In the genomic region with DNA sequence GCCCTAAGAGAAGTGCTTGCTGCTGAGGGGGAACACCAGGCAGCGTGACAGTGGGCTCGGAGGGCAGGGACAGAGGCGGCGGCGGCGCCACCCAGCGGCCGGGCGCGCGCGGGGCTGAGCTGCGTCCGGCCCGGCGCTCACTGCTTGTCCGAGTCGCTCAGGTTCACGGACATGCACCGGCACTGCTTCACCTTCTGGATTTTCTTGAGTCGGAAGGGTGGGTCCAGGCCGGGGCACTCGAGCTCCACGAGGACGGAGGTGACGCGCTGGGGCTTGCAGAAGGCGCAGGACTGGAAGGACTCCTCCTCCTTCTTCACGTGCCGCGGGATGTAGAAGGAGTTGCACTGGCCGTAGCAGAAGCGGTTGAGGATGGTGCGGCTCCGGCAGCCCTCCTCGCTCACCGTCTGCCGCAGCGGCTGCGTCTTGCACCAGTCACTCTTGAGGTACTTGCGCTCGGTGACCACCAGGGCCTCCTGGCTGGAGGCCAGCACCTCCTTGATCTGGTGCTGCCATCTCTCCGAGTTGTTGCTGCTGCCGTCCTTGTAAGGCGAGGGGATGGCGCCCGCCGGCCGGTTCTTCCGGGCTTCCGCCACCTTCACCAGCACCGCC, we compare ENCODE assay signal across 9 cellular contexts.
DNase-seq lines count a peak whose midpoint lies in the region; TF ChIP-seq lines count a peak whose summit lies in the region.
"Had no signal": no experiment of that assay in that cellular context is flagged by ENCODE, and none has a peak within 500 bp of the region (broad histone marks: within the 10 kb centered on the region; RNA-seq: fewer than 3 reads in every experiment).

No MANE protein-coding gene starts in this region.

- H3K9me3 Mint-ChIP-seq in activated CD4-positive, alpha-beta memory T cell treated with anti-CD3 and anti-CD28 coated beads, Interleukin-2, amount 10 ng/mL, durations not matched to agents 7 days and 5 days = peaks cover 6% of the 10 kb centered on the region

- DNase-seq in NCI-H510A (lab: John Stamatoyannopoulos, UW) (peak; percentile 7), NCI-H510A treated with DMSO at 0.1 percent for 48 hours (lab: John Stamatoyannopoulos, UW) (no peak), fibroblast of villous mesenchyme (ENCODE audit: low read depth) (peak; percentile 40), retinal pigment epithelial cell (ENCODE audit: low read depth) (peak; percentile 31), NCI-H187 treated with DMSO at 0.1 percent for 48 hours (lab: John Stamatoyannopoulos, UW) (no peak), GM23248 (no peak), DMS79 (lab: John Stamatoyannopoulos, UW) (no peak)
- peak; percentile 18 for DNase-seq in activated CD4-positive, alpha-beta memory T cell treated with anti-CD3 and anti-CD28 coated beads, Interleukin-2, amount 10 ng/mL, durations not matched to agents 7 days and 5 days
- DNase-seq: SJCRH30 had no signal

- H3K9me3 ChIP-seq in GM23248 (ENCODE audit: low read depth) = no peaks in the 10 kb centered on the region
- H3K9me3 ChIP-seq: SJCRH30 had no signal

- 93 to 96% methylated on average over 40 to 52 of the region's 52 CpGs for WGBS in GM23248 (ENCODE audit: low coverage in 1 of 2, low lambda C conversion rate in 2 of 2, missing lambda C conversion rate in 2 of 2), 2 experiments

- peaks cover 12% of the 10 kb centered on the region for H3K4me1 ChIP-seq in GM23248 (ENCODE audit: insufficient read depth)
- H3K4me1 ChIP-seq: SJCRH30 had no signal

- no peaks in the 10 kb centered on the region for H3K9me2 ChIP-seq in GM23248 (ENCODE audit: insufficient read depth)

- H2AFZ ChIP-seq in GM23248 = no peak overlapping the region

- H3K79me2 ChIP-seq in GM23248 (ENCODE audit: insufficient read depth) = 0 out of 2 replicates have a peak, but pooled peaks cover 4% of the 10 kb centered on the region

- no peak overlapping the region for H3K27ac Mint-ChIP-seq in activated CD4-positive, alpha-beta memory T cell treated with anti-CD3 and anti-CD28 coated beads, Interleukin-2, amount 10 ng/mL, durations not matched to agents 7 days and 5 days

- H3K36me3 ChIP-seq in GM23248 (ENCODE audit: low read depth) = peaks cover 22% of the 10 kb centered on the region
- H3K36me3 ChIP-seq: SJCRH30 had no signal

- H3K4me3 ChIP-seq in fibroblast of villous mesenchyme (ENCODE audit: low read depth, low read length) (peak overlapping the region; percentile 41), retinal pigment epithelial cell (ENCODE audit: low read length) (peak overlapping the region; percentile 42), GM23248 (no peak overlapping the region)
- H3K4me3 ChIP-seq: SJCRH30 had no signal

- no peaks in the 10 kb centered on the region for H3K27me3 ChIP-seq in GM23248 (replicated peaks; ENCODE audit: insufficient read depth)
- H3K27me3 ChIP-seq: SJCRH30 had no signal

- no peak overlapping the region for H3K4me2 ChIP-seq in GM23248 (ENCODE audit: unreplicated experiment)

- CTCF ChIA-PET in activated CD4-positive, alpha-beta memory T cell treated with anti-CD3 and anti-CD28 coated beads, Interleukin-2, amount 10 ng/mL, durations not matched to agents 7 days and 5 days (lab: Charles Lee) = no interaction called here

- no peak overlapping the region for H3K9ac ChIP-seq in GM23248

- H4K20me1 ChIP-seq in GM23248 (ENCODE audit: insufficient read depth) = no peaks in the 10 kb centered on the region

- TF ChIP-seq CTCF in fibroblast of villous mesenchyme (IDR thresholded peaks at IDR 0.05; ENCODE audit: insufficient read depth, low read depth, low read length) (peak; percentile 12), retinal pigment epithelial cell (conservative IDR thresholded peaks at IDR 0.05; ENCODE audit: low read depth, low read length) (peak; percentile 43)

- POLR2A ChIA-PET in activated CD4-positive, alpha-beta memory T cell treated with anti-CD3 and anti-CD28 coated beads, Interleukin-2, amount 10 ng/mL, durations not matched to agents 7 days and 5 days (lab: Charles Lee) = no interaction called here

- no peaks in the 10 kb centered on the region for H3K36me3 Mint-ChIP-seq in activated CD4-positive, alpha-beta memory T cell treated with anti-CD3 and anti-CD28 coated beads, Interleukin-2, amount 10 ng/mL, durations not matched to agents 7 days and 5 days (ENCODE audit: low read depth)

- peak overlapping the region; percentile 30 for H3K4me3 Mint-ChIP-seq in activated CD4-positive, alpha-beta memory T cell treated with anti-CD3 and anti-CD28 coated beads, Interleukin-2, amount 10 ng/mL, durations not matched to agents 7 days and 5 days

- in situ Hi-C loops in GM23248 (cut with MboI) = no loop called here

- peaks cover 65% of the 10 kb centered on the region for H3F3A ChIP-seq in GM23248 (ENCODE audit: insufficient read depth)

- peaks cover 2% of the 10 kb centered on the region for H3K27me3 Mint-ChIP-seq in activated CD4-positive, alpha-beta memory T cell treated with anti-CD3 and anti-CD28 coated beads, Interleukin-2, amount 10 ng/mL, durations not matched to agents 7 days and 5 days

- H3K4me1 Mint-ChIP-seq in activated CD4-positive, alpha-beta memory T cell treated with anti-CD3 and anti-CD28 coated beads, Interleukin-2, amount 10 ng/mL, durations not matched to agents 7 days and 5 days = peaks cover 2% of the 10 kb centered on the region

- no peak overlapping the region for H3K27ac ChIP-seq in GM23248
- H3K27ac ChIP-seq: SJCRH30 had no signal

Comparison
In these comparisons a context has a peak if more than half of its experiments do, and no peak if none do; other contexts are left out.
1. DNase-seq: peak in NCI-H510A (single experiment), activated CD4-positive, alpha-beta memory T cell treated with anti-CD3 and anti-CD28 coated beads, Interleukin-2, amount 10 ng/mL, durations not matched to agents 7 days and 5 days (single experiment), fibroblast of villous mesenchyme (single experiment) and retinal pigment epithelial cell (single experiment); none in NCI-H510A treated with DMSO at 0.1 percent for 48 hours (single experiment), NCI-H187 treated with DMSO at 0.1 percent for 48 hours (single experiment), GM23248 (single experiment) and DMS79 (single experiment).